In genomic region chr20:8811801-8812594, GRCh38 we compare ENCODE assay signal across 26 cellular contexts.
A peak's percentile ranks its signal among the peaks of the same experiment; 100 is the strongest.
DNase-seq lines count a peak whose midpoint lies in the region; TF ChIP-seq lines count a peak whose summit lies in the region.
"Had no signal": no experiment of that assay in that cellular context is flagged by ENCODE, and none has a peak within 500 bp of the region (broad histone marks: within the 10 kb centered on the region; RNA-seq: fewer than 3 reads in every experiment).

No MANE protein-coding gene starts in this region.

- no peaks in the 10 kb centered on the region for H3K9me3 Mint-ChIP-seq in MCF 10A (ENCODE audit: unreplicated experiment)
- H3K9me3 Mint-ChIP-seq: activated naive CD4-positive, alpha-beta T cell treated with anti-CD3 and anti-CD28 coated beads, Interleukin-2, amount 10 ng/mL, durations not matched to agents 7 days and 5 days; neural crest cell had no signal

- POLR2A ChIA-PET in MCF 10A (lab: Yijun Ruan, JAX), result no interaction called here

- H3K36me3 ChIP-seq in breast epithelium (no peaks in the 10 kb centered on the region), iPS-15b (ENCODE audit: control insufficient read depth, insufficient read depth, low read length) (no peaks in the 10 kb centered on the region), thyroid gland (no peaks in the 10 kb centered on the region), hepatocyte (replicated peaks; ENCODE audit: insufficient read depth, low read depth) (no peaks in the 10 kb centered on the region), trophoblast cell (ENCODE audit: control insufficient read depth in 1 of 2, insufficient read depth in 2 of 2, low read length in 2 of 2) (no peaks in the 10 kb centered on the region)
- H3K36me3 ChIP-seq: cardiac muscle cell, Peyer's patch had no signal

- no peak overlapping the region for H3K4ac ChIP-seq in trophoblast cell (ENCODE audit: low read depth, low read length)

- H3K4me3 Mint-ChIP-seq in MCF 10A (ENCODE audit: unreplicated experiment), result no peak overlapping the region
- H3K4me3 Mint-ChIP-seq: activated naive CD4-positive, alpha-beta T cell treated with anti-CD3 and anti-CD28 coated beads, Interleukin-2, amount 10 ng/mL, durations not matched to agents 7 days and 5 days; B cell; neural crest cell had no signal

- peak overlapping the region; percentile 62 for H3K9ac ChIP-seq in iPS-15b (ENCODE audit: low read depth, low read length)
- no peak overlapping the region for H3K9ac ChIP-seq in trophoblast cell (ENCODE audit: low read length)
- H3K9ac ChIP-seq: GM23248 had no signal

- peaks cover 11% of the 10 kb centered on the region for H3K27me3 Mint-ChIP-seq in MCF 10A (ENCODE audit: insufficient read depth, unreplicated experiment)
- H3K27me3 Mint-ChIP-seq: activated naive CD4-positive, alpha-beta T cell treated with anti-CD3 and anti-CD28 coated beads, Interleukin-2, amount 10 ng/mL, durations not matched to agents 7 days and 5 days; B cell; progenitor cell of endocrine pancreas had no signal

- no peak overlapping the region for H3K14ac ChIP-seq in trophoblast cell (ENCODE audit: low read length)

- no peak overlapping the region for H3K27ac Mint-ChIP-seq in MCF 10A (ENCODE audit: low read depth, unreplicated experiment)
- H3K27ac Mint-ChIP-seq: activated naive CD4-positive, alpha-beta T cell treated with anti-CD3 and anti-CD28 coated beads, Interleukin-2, amount 10 ng/mL, durations not matched to agents 7 days and 5 days; B cell; progenitor cell of endocrine pancreas had no signal

- no peaks in the 10 kb centered on the region for H3K79me1 ChIP-seq in trophoblast cell (ENCODE audit: low read length)

- TF ChIP-seq CTCF in breast epithelium (IDR thresholded peaks at IDR 0.05) (no peak), MCF 10A (IDR thresholded peaks at IDR 0.05; ENCODE audit: unreplicated experiment) (no peak), VCaP (conservative IDR thresholded peaks at IDR 0.05) (no peak), thyroid gland (IDR thresholded peaks at IDR 0.05) (no peak), hepatocyte (IDR thresholded peaks at IDR 0.05; ENCODE audit: poor library complexity) (no peak)

- H3K27me3 ChIP-seq in breast epithelium (no peaks in the 10 kb centered on the region), iPS-15b (ENCODE audit: control insufficient read depth, insufficient read depth, low read length) (no peaks in the 10 kb centered on the region), thyroid gland (no peaks in the 10 kb centered on the region), hepatocyte (no peaks in the 10 kb centered on the region), trophoblast cell (ENCODE audit: insufficient read depth, low read length) (no peaks in the 10 kb centered on the region)
- H3K27me3 ChIP-seq: cardiac muscle cell, dorsolateral prefrontal cortex, Peyer's patch had no signal

- CTCF ChIA-PET in MCF 10A (lab: Yijun Ruan, JAX), result interaction anchor here (0.6 to 2.5 kb wide), 6 partner anchors 42 to 1574 kb away, joined by 3 to 6 read pairs (median 4); no protein-coding TSS in a partner anchor

- peak overlapping the region; percentile 17 to 78 for H3K27ac ChIP-seq in breast epithelium
- peak overlapping the region; percentile 85; the same call in 1 of the 2 replicates for H3K27ac ChIP-seq in VCaP
- peak overlapping the region; percentile 31 to 38 (median 37) for H3K27ac ChIP-seq in thyroid gland
- H3K27ac ChIP-seq in hepatocyte, result no peak overlapping the region
- H3K27ac ChIP-seq in trophoblast cell (ENCODE audit: low read depth, low read length), result no peak overlapping the region
- H3K27ac ChIP-seq: cardiac muscle cell, GM23248 had no signal

- no TSS peak for BruUV-seq in MCF 10A (replicated peaks; lab: Mats Ljungman, UMichigan)

- H4K91ac ChIP-seq in trophoblast cell (ENCODE audit: low read depth, low read length), result no peak overlapping the region

- DNase-seq in breast epithelium (ENCODE audit: low spot score in 2 of 2) (no peak), MCF 10A (ENCODE audit: unreplicated experiment) (no peak), thyroid gland (no peak), hepatocyte (ENCODE audit: low spot score) (no peak), A172 (ENCODE audit: low spot score) (no peak), trophoblast cell (no peak)
- DNase-seq: 8988T; activated CD4-positive, alpha-beta T cell treated with anti-CD3 and anti-CD28 coated beads for 48 hours; activated naive CD4-positive, alpha-beta T cell treated with anti-CD3 and anti-CD28 coated beads, Interleukin-2, amount 10 ng/mL, durations not matched to agents 7 days and 5 days; amygdala; Calu3; erythroblast; foreskin melanocyte; GM23248; left colon; NCI-H524; Peyer's patch; stimulated activated CD4-positive, alpha-beta T cell treated with anti-CD3 and anti-CD28 coated beads, Interleukin-1b, Interleukin-23, amount 100 ng/mL, for 48 hours had no signal

- H3K36me3 Mint-ChIP-seq in MCF 10A (ENCODE audit: insufficient read depth, unreplicated experiment), result no peaks in the 10 kb centered on the region
- H3K36me3 Mint-ChIP-seq: activated naive CD4-positive, alpha-beta T cell treated with anti-CD3 and anti-CD28 coated beads, Interleukin-2, amount 10 ng/mL, durations not matched to agents 7 days and 5 days had no signal

- H3K4me2 ChIP-seq in hepatocyte (no peak overlapping the region), trophoblast cell (ENCODE audit: low read length) (no peak overlapping the region)

- H3K4me3 ChIP-seq in breast epithelium (no peak overlapping the region), iPS-15b (ENCODE audit: low read depth, low read length) (no peak overlapping the region), thyroid gland (replicated peaks in 1 of 3) (no peak overlapping the region), hepatocyte (no peak overlapping the region), trophoblast cell (ENCODE audit: low read depth, low read length) (no peak overlapping the region)
- H3K4me3 ChIP-seq: cardiac muscle cell, dorsolateral prefrontal cortex, GM23248, Peyer's patch, skin epidermis had no signal

- no peak overlapping the region for H2AK5ac ChIP-seq in trophoblast cell (ENCODE audit: low read length)

- H4K12ac ChIP-seq in trophoblast cell (ENCODE audit: low read depth, low read length), result no peak overlapping the region

- no peak overlapping the region for H4K8ac ChIP-seq in trophoblast cell (ENCODE audit: low read depth, low read length)

- H3K4me1 Mint-ChIP-seq in MCF 10A (ENCODE audit: insufficient read depth, unreplicated experiment), result no peaks in the 10 kb centered on the region
- H3K4me1 Mint-ChIP-seq: activated naive CD4-positive, alpha-beta T cell treated with anti-CD3 and anti-CD28 coated beads, Interleukin-2, amount 10 ng/mL, durations not matched to agents 7 days and 5 days; B cell had no signal

- TF ChIP-seq POLR2A in breast epithelium (IDR thresholded peaks at IDR 0.05) (no peak), thyroid gland (IDR thresholded peaks at IDR 0.05) (no peak)

- H3K9me2 ChIP-seq in hepatocyte (replicated peaks; ENCODE audit: insufficient read depth), result no peaks in the 10 kb centered on the region

- intact Hi-C loops in breast epithelium (cut with DNase I; ENCODE audit: low total_unique reads) (no loop called here), MCF 10A (cut with micrococcal nuclease) (no loop called here), thyroid gland (cut with DNase I) (no loop called here)

- H3K23ac ChIP-seq in trophoblast cell (ENCODE audit: low read length), result no peak overlapping the region

- H3K4me1 ChIP-seq in breast epithelium (no peaks in the 10 kb centered on the region), iPS-15b (ENCODE audit: control insufficient read depth, insufficient read depth, low read length) (peaks cover 41% of the 10 kb centered on the region), thyroid gland (peaks cover 6 to 9% of the 10 kb centered on the region in 2 donors), hepatocyte (ENCODE audit: insufficient read depth) (no peaks in the 10 kb centered on the region), trophoblast cell (ENCODE audit: control insufficient read depth in 1 of 2, insufficient read depth in 2 of 2, low read length in 2 of 2) (no peaks in the 10 kb centered on the region)

- H2BK5ac ChIP-seq in trophoblast cell (ENCODE audit: low read depth, low read length, poor library complexity), result no peak overlapping the region

- H2AFZ ChIP-seq in hepatocyte (no peak overlapping the region), trophoblast cell (ENCODE audit: insufficient read depth, low read length, poor library complexity) (no peak overlapping the region)
- H2AFZ ChIP-seq: GM23248 had no signal

- H4K20me1 ChIP-seq in hepatocyte (ENCODE audit: insufficient read depth, poor library complexity, severe bottlenecking), result no peaks in the 10 kb centered on the region

- H3K9me3 ChIP-seq in breast epithelium (no peaks in the 10 kb centered on the region), iPS-15b (ENCODE audit: control insufficient read depth, insufficient read depth, low read length) (no peaks in the 10 kb centered on the region), thyroid gland (no peaks in the 10 kb centered on the region), hepatocyte (ENCODE audit: low read depth) (no peaks in the 10 kb centered on the region), trophoblast cell (ENCODE audit: insufficient read depth, low read depth, low read length) (no peaks in the 10 kb centered on the region)
- H3K9me3 ChIP-seq: Peyer's patch had no signal

- no peak overlapping the region for H3K18ac ChIP-seq in trophoblast cell (ENCODE audit: low read length)

- 93 to 95% methylated on average over 11 of the region's 11 CpGs for WGBS in thyroid gland, 2 donors
- WGBS in hepatocyte (ENCODE audit: low lambda C conversion rate, missing lambda C conversion rate), result 80% methylated on average over 11 of the region's 11 CpGs
- WGBS in trophoblast cell (ENCODE audit: extremely low coverage, insufficient coverage, insufficient read length), result no CpG with 5 or more reads among the region's 11 CpGs

- H3K79me2 ChIP-seq in hepatocyte (no peaks in the 10 kb centered on the region), trophoblast cell (ENCODE audit: control insufficient read depth, insufficient read depth, low read length, poor library complexity) (no peaks in the 10 kb centered on the region)

- H2BK12ac ChIP-seq in trophoblast cell (ENCODE audit: low read length), result no peak overlapping the region

- H2BK120ac ChIP-seq in trophoblast cell (ENCODE audit: insufficient read depth, low read length, poor library complexity), result no peak overlapping the region

Comparison
In these comparisons a context has a peak if more than half of its experiments do, and no peak if none do; other contexts are left out.
1. H3K27ac ChIP-seq: peak in breast epithelium (2 of 2), VCaP (single experiment) and thyroid gland (3 of 3); none in hepatocyte (single experiment) and trophoblast cell (single experiment).